ENCODE assay signal across 8 cellular contexts in genomic region chr13:97261254-97262015, GRCh38. TPM values are rescaled to one million over a fixed set of nuclear protein-coding genes. Genes with fewer than 3 reads are reported as not detected.
DNase-seq lines count a peak whose midpoint lies in the region; ATAC-seq and TF ChIP-seq lines count a peak whose summit lies in the region.

No MANE protein-coding gene starts in this region.

- no peak overlapping the region for H4K5ac ChIP-seq in H9 (ENCODE audit: insufficient read length, low read depth, low read length)

- H3K9ac ChIP-seq in H9 (ENCODE audit: extremely low read depth, insufficient read length, low read length): no peak overlapping the region

- H2AFZ ChIP-seq in H9 (ENCODE audit: low read length): no peak overlapping the region

- H3K4ac ChIP-seq in H9 (ENCODE audit: low read depth, low read length): no peak overlapping the region

- no peaks in the 10 kb centered on the region for H4K20me1 ChIP-seq in H9 (ENCODE audit: control insufficient read depth, insufficient read depth, insufficient read length)

- no peak overlapping the region for H3T11ph ChIP-seq in H9 (ENCODE audit: low read length)

- no peak overlapping the region for H3K14ac ChIP-seq in H9 (ENCODE audit: insufficient read depth, low read length)

- H3K4me1 Mint-ChIP-seq in H9: peaks cover 33 to 41% of the 10 kb centered on the region in 2 experiments

- no peaks in the 10 kb centered on the region for H3K9me3 ChIP-seq in H9 (ENCODE audit: control insufficient read depth, low read depth, low read length)

- no peak overlapping the region for H4K91ac ChIP-seq in H9 (ENCODE audit: insufficient read length, low read depth, low read length)

- no peaks in the 10 kb centered on the region for H3K36me3 Mint-ChIP-seq in H9 (ENCODE audit: insufficient read depth in 1 of 3, low read depth in 3 of 3)

- peaks cover 11% of the 10 kb centered on the region for H3K4me1 ChIP-seq in H9 (ENCODE audit: insufficient read depth, low read length)

- no peak overlapping the region for H3K4me3 Mint-ChIP-seq in H9

- H2BK12ac ChIP-seq in H9 (ENCODE audit: insufficient read length, low read depth, low read length): no peak overlapping the region

- no peaks in the 10 kb centered on the region for H3K79me1 ChIP-seq in H9 (ENCODE audit: insufficient read depth, low read depth, low read length, poor library complexity, severe bottlenecking)

- H3K18ac ChIP-seq in H9 (ENCODE audit: insufficient read length, low read depth, low read length): no peak overlapping the region

- ATAC-seq in GM18511 (IDR thresholded peaks at IDR 0.05; ENCODE audit: unreplicated experiment) (peak; percentile 66), left ventricle myocardium superior (peak; percentile 75)

- no peak overlapping the region for H2BK15ac ChIP-seq in H9 (ENCODE audit: low read depth, low read length)

- no peaks in the 10 kb centered on the region for H3K79me2 ChIP-seq in H9 (ENCODE audit: insufficient read depth, low read length)

- H4K8ac ChIP-seq in H9 (replicated peaks; ENCODE audit: insufficient read length, low read depth, low read length): no peak overlapping the region

- peak overlapping the region in 2 of 3 experiments; percentile 31 to 52; a peak in 3 of 7 replicates for H3K27ac Mint-ChIP-seq in H9

- no peak overlapping the region for H3K56ac ChIP-seq in H9 (ENCODE audit: insufficient read length, low read depth, low read length)

- no CpG with 5 or more reads among the region's 10 CpGs for WGBS in H9 (ENCODE audit: extremely low coverage, insufficient read length, low lambda C conversion rate)

- H3K27me3 Mint-ChIP-seq in H9 (ENCODE audit: low read depth): peaks cover 33% of the 10 kb centered on the region

- H3K27ac ChIP-seq in H9 (ENCODE audit: insufficient read length, low read depth, low read length): no peak overlapping the region

- H2BK5ac ChIP-seq in H9 (ENCODE audit: insufficient read length, low read length): no peak overlapping the region

- H3K4me2 ChIP-seq in H9 (ENCODE audit: insufficient read depth, insufficient read length, low read length): no peak overlapping the region

- H3K23ac ChIP-seq in H9 (ENCODE audit: insufficient read length, low read depth, low read length): no peak overlapping the region

- no peaks in the 10 kb centered on the region for H3K23me2 ChIP-seq in H9 (ENCODE audit: insufficient read length, low read depth, low read length, poor library complexity, severe bottlenecking)

- H2AK5ac ChIP-seq in H9 (ENCODE audit: insufficient read length, low read length): no peak overlapping the region

- H3K27me3 ChIP-seq in H9 (ENCODE audit: insufficient read depth, low read length): no peaks in the 10 kb centered on the region

- no peak for DNase-seq in H9
- DNase-seq in T-helper 22 cell (ENCODE audit: low read depth): peak; percentile 35
- no peak for DNase-seq in left ventricle myocardium superior
- DNase-seq in hippocampal formation (lab: John Stamatoyannopoulos, UW): no peak
- no peak for DNase-seq in NCI-H446 (lab: John Stamatoyannopoulos, UW)
- no peak for DNase-seq in activated CD8-positive, alpha-beta memory T cell treated with anti-CD3 and anti-CD28 coated beads, Interleukin-2, amount 50 U/mL, for 48 hours
- DNase-seq in NCI-H2227 treated with DMSO at 0.1 percent for 48 hours (lab: John Stamatoyannopoulos, UW): no peak

- intact Hi-C loops in left ventricle myocardium superior (cut with micrococcal nuclease): no loop called here

- TF ChIP-seq CTCF in H9 (conservative IDR thresholded peaks at IDR 0.05): no peak

- no peak overlapping the region for H2BK120ac ChIP-seq in H9 (ENCODE audit: low read depth, low read length, poor library complexity, severe bottlenecking)

- no peak overlapping the region for H2BK20ac ChIP-seq in H9 (ENCODE audit: low read depth, low read length, poor library complexity, severe bottlenecking)

- no peaks in the 10 kb centered on the region for H3K9me3 Mint-ChIP-seq in H9

RNA-seq across cellular contexts. Expression of gene MBNL2, which starts 39.3 kb away (rescaled TPM):
- 0.17 and 0.22 TPM in 2 replicates for total RNA-seq in H9 (2021)
- 66.7 TPM for total RNA-seq in left ventricle myocardium superior

Comparison
In these comparisons a context has a peak if more than half of its experiments do, and no peak if none do; other contexts are left out.
1. RNA of gene MBNL2, which starts 39.3 kb away (total RNA-seq): 66.7 TPM in left ventricle myocardium superior (single experiment); 0.17 to 0.22 TPM in H9; every median in the first group is over 10 times any median in the second.